Comparison of ENCODE assay signal across 35 cellular contexts in genomic region chr4:181166742-181167399, GRCh38.
"Had no signal": no experiment of that assay in that cellular context is flagged by ENCODE, and none has a peak within 500 bp of the region (broad histone marks: within the 10 kb centered on the region; RNA-seq: fewer than 3 reads in every experiment).

No MANE protein-coding gene starts in this region.

- H3K36me3 Mint-ChIP-seq: activated naive CD4-positive, alpha-beta T cell treated with anti-CD3 and anti-CD28 coated beads, Interleukin-2, amount 50 U/mL, for 24 hours; activated naive CD8-positive, alpha-beta T cell treated with anti-CD3 and anti-CD28 coated beads, Interleukin-2, amount 10 ng/mL, durations not matched to agents 7 days and 5 days had no signal

- FAIRE-seq: astrocyte, RCC 7860 had no signal

- ATAC-seq: activated CD8-positive, alpha-beta T cell treated with anti-CD3 and anti-CD28 coated beads for 36 hours; body of pancreas had no signal

- DNase-seq: activated CD4-positive, alpha-beta T cell treated with anti-CD3 and anti-CD28 coated beads, Interleukin-2, amount 10 ng/mL, durations not matched to agents 24 days and 14 days; activated CD4-positive, alpha-beta T cell treated with anti-CD3 and anti-CD28 coated beads, Interleukin-2, amount 50 U/mL, for 4 hours; activated CD8-positive, alpha-beta T cell treated with anti-CD3 and anti-CD28 coated beads for 36 hours; activated gamma-delta T cell; activated naive CD4-positive, alpha-beta T cell treated with Interleukin-2 at 50 U/mL for 16 hours; activated naive CD8-positive, alpha-beta T cell treated with anti-CD3 and anti-CD28 coated beads, Interleukin-2, amount 10 ng/mL, durations not matched to agents 7 days and 5 days; activated T-cell treated with anti-CD3 and anti-CD28 coated beads, Interleukin-2, amount 50 U/mL, for 1 hour; amygdala; body of pancreas; Kasumi-1; MG63; NCI-H1048; NCI-H1105 treated with DMSO at 0.1 percent for 48 hours; NCI-H1436; NCI-H1694; NCI-H1930; NCI-H2081 treated with DMSO at 0.1 percent for 48 hours; NCI-H226; NCI-H446 treated with DMSO at 0.1 percent for 48 hours; NCI-H524; NCI-H69; NK-92 treated with Interleukin-12 subunit alpha and Interleukin-12 subunit beta, amount 100 ng/mL, for 24 hours; PC-9; Right ventricle myocardium superior; SW 1271; T-helper 1 cell; T-helper 2 cell; T-helper 9 cell; WERI-Rb-1 had no signal

- H3K27me3 ChIP-seq: body of pancreas, breast epithelium, MG63 had no signal

- H3K4me2 ChIP-seq: PC-9 had no signal

- H3K4me1 Mint-ChIP-seq: activated CD4-positive, alpha-beta T cell treated with anti-CD3 and anti-CD28 coated beads, Interleukin-2, amount 10 ng/mL, durations not matched to agents 24 days and 14 days; activated naive CD4-positive, alpha-beta T cell treated with anti-CD3 and anti-CD28 coated beads, Interleukin-2, amount 50 U/mL, for 24 hours; activated naive CD8-positive, alpha-beta T cell treated with anti-CD3 and anti-CD28 coated beads, Interleukin-2, amount 10 ng/mL, durations not matched to agents 7 days and 5 days had no signal

- H3K4me3 ChIP-seq: body of pancreas, breast epithelium, MG63, PC-9 had no signal

- H2AFZ ChIP-seq: PC-9 had no signal

- H3K27ac Mint-ChIP-seq: activated CD4-positive, alpha-beta T cell treated with anti-CD3 and anti-CD28 coated beads, Interleukin-2, amount 10 ng/mL, durations not matched to agents 24 days and 14 days; activated CD8-positive, alpha-beta T cell treated with anti-CD3 and anti-CD28 coated beads for 36 hours; activated naive CD4-positive, alpha-beta T cell treated with anti-CD3 and anti-CD28 coated beads, Interleukin-2, amount 50 U/mL, for 24 hours; activated naive CD8-positive, alpha-beta T cell treated with anti-CD3 and anti-CD28 coated beads, Interleukin-2, amount 10 ng/mL, durations not matched to agents 7 days and 5 days; activated T-helper 2 cell treated with anti-CD3 and anti-CD28 coated beads, Interferon-gamma antibody, Interleukin-2, Interleukin-4, amounts not matched to agents 10 μg/mL and 5 μg/mL and 100 μg/mL, durations not matched to agents 14 hours and 24 hours and 36 hours had no signal

- H3K9me3 ChIP-seq: body of pancreas, MG63 had no signal

- H3K27me3 Mint-ChIP-seq: activated CD4-positive, alpha-beta T cell treated with anti-CD3 and anti-CD28 coated beads, Interleukin-2, amount 10 ng/mL, durations not matched to agents 24 days and 14 days; activated CD8-positive, alpha-beta T cell treated with anti-CD3 and anti-CD28 coated beads for 36 hours; activated naive CD4-positive, alpha-beta T cell treated with anti-CD3 and anti-CD28 coated beads, Interleukin-2, amount 50 U/mL, for 24 hours; activated naive CD8-positive, alpha-beta T cell treated with anti-CD3 and anti-CD28 coated beads, Interleukin-2, amount 10 ng/mL, durations not matched to agents 7 days and 5 days had no signal

- H3K4me1 ChIP-seq: body of pancreas, breast epithelium had no signal

- H3K36me3 ChIP-seq: breast epithelium, MG63, WERI-Rb-1 had no signal

- H3K27ac ChIP-seq: body of pancreas, breast epithelium, PC-9, RWPE1, WERI-Rb-1 had no signal

- H3K9me3 Mint-ChIP-seq: activated CD4-positive, alpha-beta T cell treated with anti-CD3 and anti-CD28 coated beads, Interleukin-2, amount 10 ng/mL, durations not matched to agents 24 days and 14 days; activated CD8-positive, alpha-beta T cell treated with anti-CD3 and anti-CD28 coated beads for 36 hours; activated naive CD8-positive, alpha-beta T cell treated with anti-CD3 and anti-CD28 coated beads, Interleukin-2, amount 10 ng/mL, durations not matched to agents 7 days and 5 days; activated T-helper 2 cell treated with anti-CD3 and anti-CD28 coated beads, Interferon-gamma antibody, Interleukin-2, Interleukin-4, amounts not matched to agents 10 μg/mL and 5 μg/mL and 100 μg/mL, durations not matched to agents 14 hours and 24 hours and 36 hours had no signal

- H3K4me3 Mint-ChIP-seq: activated CD4-positive, alpha-beta T cell treated with anti-CD3 and anti-CD28 coated beads, Interleukin-2, amount 10 ng/mL, durations not matched to agents 24 days and 14 days; activated CD8-positive, alpha-beta T cell treated with anti-CD3 and anti-CD28 coated beads for 36 hours; activated naive CD4-positive, alpha-beta T cell treated with anti-CD3 and anti-CD28 coated beads, Interleukin-2, amount 50 U/mL, for 24 hours; activated naive CD8-positive, alpha-beta T cell treated with anti-CD3 and anti-CD28 coated beads, Interleukin-2, amount 10 ng/mL, durations not matched to agents 7 days and 5 days had no signal
